Comparison of ENCODE assay signal across 8 cellular contexts in the genomic region with DNA sequence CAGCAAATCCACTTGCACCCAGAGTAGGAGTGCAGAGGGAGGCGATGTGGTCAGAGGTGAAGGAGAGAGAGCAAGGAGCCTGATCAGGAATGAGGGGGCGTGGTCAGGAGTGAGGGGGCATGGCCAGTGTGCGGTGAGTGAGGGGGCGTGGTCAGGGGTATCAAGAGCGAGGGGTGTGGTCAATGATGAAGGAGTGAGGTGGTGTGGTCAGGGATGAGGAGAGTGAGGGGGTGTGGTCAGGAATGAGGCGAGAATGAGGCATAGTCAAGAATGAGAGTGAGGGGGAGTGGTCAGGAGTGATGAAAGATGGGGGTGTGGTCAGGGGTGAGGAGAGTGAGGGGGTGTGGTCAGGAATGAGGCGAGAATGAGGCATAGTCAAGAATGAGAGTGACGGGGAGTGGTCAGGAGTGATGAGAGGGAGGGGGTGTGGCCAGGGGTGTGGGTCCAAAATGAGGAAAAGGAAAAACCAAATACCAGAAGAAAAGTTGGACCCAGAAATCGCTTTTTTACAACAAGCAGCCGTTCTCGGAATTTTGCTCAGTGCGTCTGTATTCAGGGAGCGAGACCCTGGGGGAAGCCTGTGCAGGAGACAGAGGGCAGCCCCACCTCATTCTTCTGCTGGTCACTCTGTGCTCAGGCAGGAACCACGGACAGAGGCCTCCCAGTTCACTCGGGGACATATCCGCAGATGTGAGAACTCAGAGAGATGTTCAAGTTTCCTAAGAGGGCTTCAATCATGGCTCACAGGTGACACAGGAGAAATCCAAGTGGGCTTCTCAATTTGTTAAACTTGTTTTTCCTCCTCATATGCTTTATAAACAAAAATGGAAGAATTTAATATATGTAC. TPM values are rescaled to one million over a fixed set of nuclear protein-coding genes. Genes with fewer than 3 reads are reported as not detected.
DNase-seq lines count a peak whose midpoint lies in the region; TF ChIP-seq lines count a peak whose summit lies in the region.

No MANE protein-coding gene starts in this region.

- H3K9me2 ChIP-seq in OCI-LY7 (ENCODE audit: insufficient read depth, low read length), result no peaks in the 10 kb centered on the region

- peaks cover 84% of the 10 kb centered on the region for H3K27me3 ChIP-seq in WERI-Rb-1 (ENCODE audit: insufficient read depth, low read depth, severe bottlenecking)

- no peak overlapping the region for H3K27ac ChIP-seq in WERI-Rb-1
- H3K27ac ChIP-seq in OCI-LY7 (ENCODE audit: low read depth, low read length, poor library complexity, severe bottlenecking), result no peak overlapping the region

- H2AFZ ChIP-seq in OCI-LY7 (ENCODE audit: low read length), result no peak overlapping the region

- no peaks in the 10 kb centered on the region for H3K4me1 ChIP-seq in OCI-LY7 (ENCODE audit: insufficient read depth, low read length, poor library complexity, severe bottlenecking)

- H3K4me2 ChIP-seq in OCI-LY7 (ENCODE audit: low read length), result no peak overlapping the region

- no peaks in the 10 kb centered on the region for H4K20me1 ChIP-seq in OCI-LY7 (ENCODE audit: insufficient read depth, low read length)

- H3K9me3 ChIP-seq in WERI-Rb-1 (ENCODE audit: severe bottlenecking) (no peaks in the 10 kb centered on the region), OCI-LY7 (ENCODE audit: low read length) (no peaks in the 10 kb centered on the region)

- BruUV-seq in OCI-LY7 (replicated peaks; lab: Mats Ljungman, UMichigan), result no TSS peak

- H3K36me3 ChIP-seq in WERI-Rb-1, result no peaks in the 10 kb centered on the region
- no peaks in the 10 kb centered on the region for H3K36me3 ChIP-seq in OCI-LY7 (ENCODE audit: insufficient read depth, low read length)

- POLR2A ChIA-PET in OCI-LY7 (lab: Charles Lee), result no interaction called here

- CTCF ChIA-PET in OCI-LY7 (lab: Charles Lee; ENCODE audit: unreplicated experiment), result no interaction called here

- peak; percentile 19 for DNase-seq in stimulated activated CD4-positive, alpha-beta T cell treated with anti-CD3 and anti-CD28 coated beads, Interleukin-15, amount 100 ng/mL, for 24 hours
- DNase-seq in stimulated activated CD4-positive, alpha-beta T cell treated with anti-CD3 and anti-CD28 coated beads, Interleukin-4, amount 100 ng/mL, for 1 hour, result no peak
- DNase-seq in WERI-Rb-1 (peak; percentile 10), iris pigment epithelial cell (ENCODE audit: low read depth) (peak; percentile 88), OCI-LY7 (ENCODE audit: low spot score) (no peak), HuH-7.5 (ENCODE audit: low spot score) (no peak), T-helper 9 cell (no peak), SK-N-DZ (ENCODE audit: low spot score) (no peak)

- H3K4me3 ChIP-seq in WERI-Rb-1 (ENCODE audit: low read depth, low read length) (no peak overlapping the region), OCI-LY7 (ENCODE audit: low read depth, low read length, poor library complexity, severe bottlenecking) (no peak overlapping the region)

- intact Hi-C loops in OCI-LY7 (cut with micrococcal nuclease; ENCODE audit: unreplicated experiment), result no loop called here

- TF ChIP-seq CTCF in WERI-Rb-1 (IDR thresholded peaks at IDR 0.05; ENCODE audit: low read depth, low read length) (no peak), OCI-LY7 (conservative IDR thresholded peaks at IDR 0.05; ENCODE audit: low read length) (no peak)

- H3K79me2 ChIP-seq in OCI-LY7 (ENCODE audit: insufficient read depth, low read depth, low read length), result no peaks in the 10 kb centered on the region

RNA-seq across cellular contexts. Expression of a gene that starts 47.5 kb away (rescaled TPM):
- total RNA-seq in OCI-LY7 (2014; rRNA removed; shearing (Covaris generic)), result not detected in 2 replicates
- total RNA-seq in OCI-LY7 (2022), result not detected in 2 replicates
- not detected in 2 replicates for polyA plus RNA-seq in SK-N-DZ (2014; cell fraction: cytosol; rRNA removed)
- 0.96 TPM in 1 of 2 replicates, not detected in the other for polyA plus RNA-seq in SK-N-DZ (2014; cell fraction: nucleus; rRNA removed)

Comparison
In these comparisons a context has a peak if more than half of its experiments do, and no peak if none do; other contexts are left out.
1. DNase-seq: peak in stimulated activated CD4-positive, alpha-beta T cell treated with anti-CD3 and anti-CD28 coated beads, Interleukin-15, amount 100 ng/mL, for 24 hours (single experiment), WERI-Rb-1 (single experiment) and iris pigment epithelial cell (single experiment); none in stimulated activated CD4-positive, alpha-beta T cell treated with anti-CD3 and anti-CD28 coated beads, Interleukin-4, amount 100 ng/mL, for 1 hour (single experiment), OCI-LY7 (single experiment), HuH-7.5 (single experiment), T-helper 9 cell (single experiment) and SK-N-DZ (single experiment).